In the genomic region with DNA sequence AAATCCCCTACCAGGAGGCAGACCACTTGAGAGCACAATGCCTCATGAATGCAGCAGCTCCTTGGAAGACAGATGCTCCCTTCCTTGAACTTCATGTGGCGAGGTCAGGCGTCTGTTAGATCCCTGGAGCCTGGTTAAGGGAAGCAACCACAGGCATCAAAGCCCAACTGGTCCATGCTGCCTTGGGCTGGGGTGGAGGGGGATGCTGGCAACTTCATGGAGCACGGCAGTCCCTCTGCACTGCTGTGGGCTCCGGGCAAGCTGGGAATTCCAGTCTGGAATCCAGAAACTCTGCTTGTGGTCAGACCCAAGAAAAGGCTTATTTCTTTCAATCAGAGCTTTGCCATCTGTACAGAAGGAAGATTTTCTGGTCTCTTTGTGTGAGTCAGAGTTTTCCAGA, we compare ENCODE assay signal across 19 cellular contexts.
"Had no signal": no experiment of that assay in that cellular context is flagged by ENCODE, and none has a peak within 500 bp of the region (broad histone marks: within the 10 kb centered on the region; RNA-seq: fewer than 3 reads in every experiment).

No MANE protein-coding gene starts in this region.

- DNase-seq: hypothalamus; immature natural killer cell; left ventricle myocardium inferior; mesendoderm; naive thymus-derived CD8-positive, alpha-beta T cell; pancreas; posterior cingulate gyrus; retina; right cardiac atrium; small intestine; spleen; stimulated activated CD4-positive, alpha-beta T cell treated with anti-CD3 and anti-CD28 coated beads, Interleukin-4, amount 100 ng/mL, for 24 hours; stimulated activated naive CD4-positive, alpha-beta T cell; tibial artery; uterus had no signal

- H3K4me3 ChIP-seq: left ventricle myocardium inferior, lung, pancreas, prostate gland, spleen, suprapubic skin, thoracic aorta, tibial artery, uterus had no signal

- H3K27ac ChIP-seq: left ventricle myocardium inferior, pancreas, prostate gland, suprapubic skin, thoracic aorta, tibial artery, uterus had no signal

- H3K27me3 ChIP-seq: pancreas, spleen, suprapubic skin, tibial artery, uterus had no signal

- H3K4me1 ChIP-seq: left ventricle myocardium inferior, pancreas, prostate gland, suprapubic skin, uterus had no signal

- H3K36me3 ChIP-seq: left ventricle myocardium inferior, pancreas, prostate gland, suprapubic skin, uterus had no signal

- H3K9me3 ChIP-seq: left ventricle myocardium inferior, pancreas, prostate gland, suprapubic skin, thoracic aorta, tibial artery, uterus had no signal
